In the genomic region with DNA sequence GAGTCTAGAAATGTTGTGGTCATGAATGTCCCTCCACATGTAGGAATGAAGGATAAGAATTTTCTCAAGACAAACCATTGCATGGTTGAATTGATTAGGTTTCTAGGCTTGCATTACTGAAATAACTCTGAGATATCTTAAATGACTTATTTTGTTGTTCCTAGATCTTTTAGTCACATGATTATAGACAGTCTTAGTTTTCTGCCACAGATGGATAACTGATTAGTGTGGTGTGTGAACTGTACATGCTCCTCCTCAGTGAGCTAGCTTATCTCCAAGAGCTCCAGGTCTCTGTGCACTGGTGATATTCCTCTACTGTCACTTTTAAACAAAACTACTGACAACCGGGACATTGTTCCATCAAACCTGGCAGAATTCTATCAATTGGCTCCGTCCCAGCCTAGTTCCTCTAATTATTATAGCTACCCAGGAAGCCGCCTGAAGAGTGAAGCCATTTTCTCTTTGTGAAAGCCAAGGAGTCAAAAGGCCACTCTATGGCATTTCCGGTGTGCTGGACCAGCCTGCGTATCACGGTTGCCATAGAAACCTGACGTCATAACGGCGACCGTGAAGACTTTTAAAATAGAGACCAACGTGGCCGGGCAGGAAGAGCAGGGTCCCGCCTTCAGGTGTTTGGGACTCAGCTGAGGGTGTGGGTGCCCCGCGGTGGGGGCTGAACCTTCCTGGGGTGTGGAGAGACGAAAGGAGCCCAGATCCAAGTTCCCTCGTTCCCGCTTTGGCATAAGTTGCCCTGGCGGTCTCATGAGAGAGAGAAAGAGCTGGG, we compare ENCODE assay signal across 8 cellular contexts. TPM values are rescaled to one million over a fixed set of nuclear protein-coding genes. Genes with fewer than 3 reads are reported as not detected.
A peak's percentile ranks its signal among the peaks of the same experiment; 100 is the strongest.
DNase-seq lines count a peak whose midpoint lies in the region; ATAC-seq and TF ChIP-seq lines count a peak whose summit lies in the region.

No MANE protein-coding gene starts in this region.

- ATAC-seq in GM21786 (IDR thresholded peaks at IDR 0.05; ENCODE audit: unreplicated experiment) (peak; percentile 93), SK-N-SH treated with all-trans-retinoic acid at 6 μM for 48 hours (peak; percentile 93)

- H3K9me3 ChIP-seq in breast epithelium (no peaks in the 10 kb centered on the region), smooth muscle cell (replicated peaks; ENCODE audit: low read depth) (no peaks in the 10 kb centered on the region)

- no peak for TF ChIP-seq POLR2A in breast epithelium (IDR thresholded peaks at IDR 0.05)

- intact Hi-C loops in breast epithelium (cut with DNase I; ENCODE audit: low total_unique reads): no loop called here

- no peaks in the 10 kb centered on the region for H3F3A ChIP-seq in smooth muscle cell (ENCODE audit: low read depth)

- no peak for TF ChIP-seq CTCF in breast epithelium (IDR thresholded peaks at IDR 0.05)
- TF ChIP-seq CTCF in smooth muscle cell (IDR thresholded peaks at IDR 0.05; ENCODE audit: borderline replicate concordance, insufficient read depth, poor library complexity, severe bottlenecking): no peak

- peak overlapping the region; percentile 38 for H2AFZ ChIP-seq in smooth muscle cell (ENCODE audit: low read depth)

- no peaks in the 10 kb centered on the region for H3K4me1 ChIP-seq in breast epithelium
- H3K4me1 ChIP-seq in smooth muscle cell (ENCODE audit: low read depth): no peaks in the 10 kb centered on the region

- H3K79me2 ChIP-seq in smooth muscle cell (ENCODE audit: low read depth): no peaks in the 10 kb centered on the region

- H3K4me3 ChIP-seq in breast epithelium (peak overlapping the region; percentile 45 to 64 (median 49)), smooth muscle cell (peak overlapping the region; percentile 61)

- no peaks in the 10 kb centered on the region for H4K20me1 ChIP-seq in smooth muscle cell (ENCODE audit: low read depth)

- H3K27me3 ChIP-seq in breast epithelium (peaks cover 0 to 74% of the 10 kb centered on the region in 2 donors), smooth muscle cell (ENCODE audit: low read depth) (no peaks in the 10 kb centered on the region)

- H3K4me2 ChIP-seq in smooth muscle cell: peak overlapping the region; percentile 88

- H3K36me3 ChIP-seq in breast epithelium: no peaks in the 10 kb centered on the region
- no peaks in the 10 kb centered on the region for H3K36me3 ChIP-seq in smooth muscle cell (ENCODE audit: low read depth)

- DNase-seq in GM04504 (ENCODE audit: low read depth): peak; percentile 46
- DNase-seq in HuH-7.5 (ENCODE audit: low spot score): peak; percentile 10
- DNase-seq in breast epithelium (ENCODE audit: low spot score in 2 of 2): peak; percentile 44 to 50
- DNase-seq in inferior parietal cortex (ENCODE audit: extremely low spot score): peak; percentile 43
- DNase-seq in smooth muscle cell (lab: John Stamatoyannopoulos, UW; ENCODE audit: unreplicated experiment): no peak
- DNase-seq in SKM-1 (lab: John Stamatoyannopoulos, UW; ENCODE audit: unreplicated experiment): no peak

- peak overlapping the region in 1 of 2 donors; percentile 34 for H3K27ac ChIP-seq in breast epithelium
- peak overlapping the region; percentile 10 for H3K27ac ChIP-seq in smooth muscle cell (ENCODE audit: low read depth)

- 34% methylated on average over 19 of the region's 19 CpGs for WGBS in smooth muscle cell (ENCODE audit: low lambda C conversion rate)

- H3K9ac ChIP-seq in smooth muscle cell (ENCODE audit: low read depth): peak overlapping the region; percentile 67

TF ChIP-seq in SK-N-SH treated with all-trans-retinoic acid at 6 μM for 48 hours, 23 proteins besides CTCF, POLR2A, EP300 and RAD21:
- no peak for TF ChIP-seq ZC3H10 (CRISPR knock-in tag; IDR thresholded peaks at IDR 0.05)
- no peak for TF ChIP-seq TOX (CRISPR knock-in tag; IDR thresholded peaks at IDR 0.05; ENCODE audit: borderline replicate concordance)
- TF ChIP-seq, protein P1, sequence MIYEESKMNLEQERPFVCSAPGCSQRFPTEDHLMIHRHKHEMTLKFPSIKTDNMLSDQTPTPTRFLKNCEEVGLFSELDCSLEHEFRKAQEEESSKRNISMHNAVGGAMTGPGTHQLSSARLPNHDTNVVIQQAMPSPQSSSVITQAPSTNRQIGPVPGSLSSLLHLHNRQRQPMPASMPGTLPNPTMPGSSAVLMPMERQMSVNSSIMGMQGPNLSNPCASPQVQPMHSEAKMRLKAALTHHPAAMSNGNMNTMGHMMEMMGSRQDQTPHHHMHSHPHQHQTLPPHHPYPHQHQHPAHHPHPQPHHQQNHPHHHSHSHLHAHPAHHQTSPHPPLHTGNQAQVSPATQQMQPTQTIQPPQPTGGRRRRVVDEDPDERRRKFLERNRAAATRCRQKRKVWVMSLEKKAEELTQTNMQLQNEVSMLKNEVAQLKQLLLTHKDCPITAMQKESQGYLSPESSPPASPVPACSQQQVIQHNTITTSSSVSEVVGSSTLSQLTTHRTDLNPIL (CRISPR knock-in tag; IDR thresholded peaks at IDR 0.05; ENCODE audit: low read depth): no peak

RNA-seq across cellular contexts. Expression of gene BEX3, which starts 28.1 kb away (rescaled TPM):
- total RNA-seq in breast epithelium: 100 to 1,000 TPM in 2 of 3 donors, 10 to 100 TPM in 1; 95.4 to 133 (median 121) TPM
- 234 and 259 TPM in 2 replicates for total RNA-seq in smooth muscle cell
- polyA plus RNA-seq in smooth muscle cell: 445 and 554 TPM in 2 replicates

RNA-seq across cellular contexts. Expression of gene TCEAL9, which starts 48.1 kb away (rescaled TPM):
- total RNA-seq in breast epithelium: 10 to 100 TPM; 47.4 to 94.5 (median 92.8) TPM
- total RNA-seq in smooth muscle cell: 255 and 302 TPM in 2 replicates
- polyA plus RNA-seq in smooth muscle cell: 232 and 267 TPM in 2 replicates

Comparison
In these comparisons a context has a peak if more than half of its experiments do, and no peak if none do; other contexts are left out.
1. DNase-seq: peak in GM04504 (single experiment), HuH-7.5 (single experiment), breast epithelium (2 of 2) and inferior parietal cortex (single experiment); none in smooth muscle cell (single experiment) and SKM-1 (single experiment).